In genomic region chr2:218710687-218711549, GRCh38 we compare ENCODE assay signal across 8 cellular contexts. TPM values are rescaled to one million over a fixed set of nuclear protein-coding genes. Genes with fewer than 3 reads are reported as not detected.
DNase-seq lines count a peak whose midpoint lies in the region; ATAC-seq and TF ChIP-seq lines count a peak whose summit lies in the region.

Gene TTLL4 (plus strand): TSS chr2:218710835. CDS start chr2:218737677, 26,842 bp downstream.

- peak within 1 kb of the TSS; percentile 83 for H3K9ac ChIP-seq in DND-41 (ENCODE audit: low read depth, low read length)

- intact Hi-C loops in esophagus muscularis mucosa (cut with DNase I): loop anchor here (5.0 kb wide), 1 partner anchor 136 kb away; no protein-coding TSS in a partner anchor

- H3K79me2 ChIP-seq in DND-41 (ENCODE audit: insufficient read depth, low read length): peaks cover 51% of the 10 kb centered on the region

- peak; percentile 94 for ATAC-seq in DND-41 (ENCODE audit: insufficient read depth, low read depth)
- ATAC-seq in GM21786 (IDR thresholded peaks at IDR 0.05; ENCODE audit: unreplicated experiment): peak; percentile 88

- peak within 1 kb of the TSS; percentile 91 for H2AFZ ChIP-seq in DND-41 (ENCODE audit: low read depth, low read length)

- DNase-seq in DND-41: peak; percentile 97
- DNase-seq in Peyer's patch: peak; percentile 98 to 99 (median 99)
- DNase-seq in activated T-cell treated with anti-CD3 and anti-CD28 coated beads, Interleukin-2, amount 50 U/mL, for 48 hours: peak; percentile 98
- DNase-seq in esophagus muscularis mucosa (ENCODE audit: extremely low spot score): peak; percentile 99
- DNase-seq in myocyte (ENCODE audit: low read depth): peak; percentile 98
- DNase-seq in stimulated activated CD8-positive, alpha-beta memory T cell treated with anti-CD3 and anti-CD28 coated beads, Interleukin-7, amount 100 ng/mL, for 48 hours (ENCODE audit: extremely low read depth in 1 of 2, low read depth in 1 of 2): peak; percentile 95 to 96

- H3K9me3 ChIP-seq in DND-41 (ENCODE audit: insufficient read depth, low read length, severe bottlenecking): no peaks in the 10 kb centered on the region
- no peaks in the 10 kb centered on the region for H3K9me3 ChIP-seq in KOPT-K1 (ENCODE audit: insufficient read depth, low read length, poor library complexity, severe bottlenecking)
- no peaks in the 10 kb centered on the region for H3K9me3 ChIP-seq in Peyer's patch
- no peaks in the 10 kb centered on the region for H3K9me3 ChIP-seq in esophagus muscularis mucosa

- H3K4me3 ChIP-seq in DND-41 (ENCODE audit: low read depth in 1 of 2, low read length in 2 of 2) (peak within 1 kb of the TSS; percentile 92 to 98), Peyer's patch (peak within 1 kb of the TSS; percentile 63 to 80 (median 78)), esophagus muscularis mucosa (peak within 1 kb of the TSS; percentile 83 to 95 (median 86))

- H3K4me1 ChIP-seq in DND-41 (ENCODE audit: insufficient read depth, low read length): peaks cover 35% of the 10 kb centered on the region
- peaks cover 0 to 9% (median 4%) of the 10 kb centered on the region in 4 donors for H3K4me1 ChIP-seq in Peyer's patch
- peaks cover 4 to 33% (median 20%) of the 10 kb centered on the region in 4 donors for H3K4me1 ChIP-seq in esophagus muscularis mucosa

- TF ChIP-seq POLR2A in Peyer's patch (IDR thresholded peaks at IDR 0.05) (peak; percentile 54 to 71), esophagus muscularis mucosa (IDR thresholded peaks at IDR 0.05; ENCODE audit: low read depth) (peak; percentile 13)

- H3K4me2 ChIP-seq in DND-41 (ENCODE audit: insufficient read depth, low read length): peak within 1 kb of the TSS; percentile 86

- H3K36me3 ChIP-seq in DND-41 (ENCODE audit: insufficient read depth, low read length): peaks cover 8% of the 10 kb centered on the region
- H3K36me3 ChIP-seq in KOPT-K1 (ENCODE audit: insufficient read depth, low read length): peaks cover 8% of the 10 kb centered on the region; the same call in 1 of the 2 replicates
- no peaks in the 10 kb centered on the region for H3K36me3 ChIP-seq in Peyer's patch
- H3K36me3 ChIP-seq in esophagus muscularis mucosa: no peaks in the 10 kb centered on the region

- H3K27me3 ChIP-seq in DND-41 (ENCODE audit: insufficient read depth, low read length, poor library complexity): no peaks in the 10 kb centered on the region
- no peaks in the 10 kb centered on the region for H3K27me3 ChIP-seq in Peyer's patch
- no peaks in the 10 kb centered on the region for H3K27me3 ChIP-seq in esophagus muscularis mucosa

- TF ChIP-seq CTCF in DND-41 (IDR thresholded peaks at IDR 0.05; ENCODE audit: borderline replicate concordance, extremely low read depth, low read length, poor library complexity, severe bottlenecking) (peak; percentile 88), Peyer's patch (IDR thresholded peaks at IDR 0.05) (peak; percentile 79 to 96 (median 90)), esophagus muscularis mucosa (IDR thresholded peaks at IDR 0.05) (peak; percentile 78 to 95 (median 86))

- under 1% methylated on average over 47 of the region's 74 CpGs for WGBS in esophagus muscularis mucosa

- H3K27ac ChIP-seq in DND-41 (ENCODE audit: low read length) (peak within 1 kb of the TSS; percentile 74), KOPT-K1 (ENCODE audit: low read depth, low read length, poor library complexity, severe bottlenecking) (peak within 1 kb of the TSS; percentile 62), Peyer's patch (peak within 1 kb of the TSS; percentile 82 to 96 (median 89)), esophagus muscularis mucosa (replicated peaks in 1 of 4) (peak within 1 kb of the TSS; percentile 92 to 97 (median 94))

- peaks cover 13% of the 10 kb centered on the region; the same call in 1 of the 2 replicates for H4K20me1 ChIP-seq in DND-41 (ENCODE audit: insufficient read depth, low read length)

- no peak for TF ChIP-seq EP300 in esophagus muscularis mucosa (IDR thresholded peaks at IDR 0.05)

RNA-seq across cellular contexts. Expression of gene TTLL4, which starts in this region (rescaled TPM):
- total RNA-seq in Peyer's patch (10 to 100 TPM; 14.9 to 48.4 (median 45.1) TPM), esophagus muscularis mucosa (10 to 100 TPM in 2 of 4 donors, 1 to 10 TPM in 2; 5.8 to 11.3 (median 8.3) TPM), myocyte (11.9 and 13.0 TPM in 2 replicates)
- 8.5 TPM for polyA plus RNA-seq in myocyte (2012)

Comparison
In these comparisons a context has a peak if more than half of its experiments do, and no peak if none do; other contexts are left out.
1. Peak in every context shown above with its lines: DNase-seq, ATAC-seq, H3K4me3 ChIP-seq and H3K27ac ChIP-seq.